Comparison of ENCODE assay signal across 1 cellular context in the genomic region with DNA sequence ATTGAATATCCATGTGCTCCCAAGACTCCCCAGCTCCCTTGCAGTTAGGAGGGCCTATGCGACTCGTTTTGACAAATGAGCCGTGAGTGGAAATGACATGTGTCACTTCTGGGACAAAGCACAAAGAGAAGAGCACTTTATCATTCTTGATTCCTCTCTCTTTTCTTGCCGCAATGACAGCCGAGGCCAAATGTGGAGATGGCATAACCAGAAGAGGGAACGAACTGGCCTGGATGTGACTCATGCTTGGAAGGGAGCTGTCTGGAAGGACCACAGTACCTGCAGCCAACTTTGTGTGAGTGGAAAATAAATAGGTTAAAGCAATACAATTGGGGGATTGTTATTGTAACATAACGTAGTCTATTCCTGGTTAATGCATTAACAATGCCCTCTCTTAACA.
TF ChIP-seq lines count a peak whose summit lies in the region.

No MANE protein-coding gene starts in this region.

TF ChIP-seq in WTC11, 78 proteins besides CTCF, POLR2A, EP300 and RAD21 (continued from another document):
- TF ChIP-seq, protein P1, sequence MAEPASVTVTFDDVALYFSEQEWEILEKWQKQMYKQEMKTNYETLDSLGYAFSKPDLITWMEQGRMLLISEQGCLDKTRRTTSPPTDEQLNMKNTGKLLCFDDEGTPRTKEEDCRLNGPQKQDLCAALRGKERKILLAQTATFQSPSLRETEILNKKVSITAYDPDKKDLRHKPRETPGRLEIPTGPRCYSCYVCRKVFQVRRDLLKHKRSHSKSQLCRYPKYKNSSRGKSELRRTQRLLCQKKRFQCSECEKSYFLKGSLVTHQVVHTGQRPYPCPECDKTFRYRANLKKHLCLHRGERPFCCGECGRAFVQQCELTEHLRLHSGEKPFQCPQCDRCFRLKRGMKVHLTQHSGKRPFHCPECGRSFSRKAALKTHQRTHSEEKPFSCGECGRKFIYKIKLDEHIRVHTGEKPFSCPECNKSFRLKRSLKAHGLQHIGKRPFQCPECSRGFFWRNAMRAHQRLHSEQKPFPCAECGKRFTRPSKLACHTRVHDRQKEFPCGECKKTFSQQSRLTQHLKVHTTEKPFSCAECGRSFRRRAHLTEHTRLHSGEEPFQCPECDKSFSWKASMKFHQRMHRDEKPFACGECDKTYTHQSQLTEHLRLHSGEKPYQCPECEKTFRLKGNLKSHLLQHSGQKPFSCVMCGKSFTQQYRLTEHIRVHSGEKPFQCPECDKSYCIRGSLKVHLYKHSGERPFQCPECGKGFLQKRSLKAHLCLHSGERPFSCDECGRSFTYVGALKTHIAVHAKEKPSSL (CRISPR knock-in tag; conservative IDR thresholded peaks at IDR 0.05), result no peak
- TF ChIP-seq KAT7 (CRISPR knock-in tag; IDR thresholded peaks at IDR 0.05; ENCODE audit: borderline replicate concordance), result no peak
TF ChIP-seq in WTC11: peak in this region for 0.
